25 cellular contexts compared by ENCODE assay signal in the genomic region with DNA sequence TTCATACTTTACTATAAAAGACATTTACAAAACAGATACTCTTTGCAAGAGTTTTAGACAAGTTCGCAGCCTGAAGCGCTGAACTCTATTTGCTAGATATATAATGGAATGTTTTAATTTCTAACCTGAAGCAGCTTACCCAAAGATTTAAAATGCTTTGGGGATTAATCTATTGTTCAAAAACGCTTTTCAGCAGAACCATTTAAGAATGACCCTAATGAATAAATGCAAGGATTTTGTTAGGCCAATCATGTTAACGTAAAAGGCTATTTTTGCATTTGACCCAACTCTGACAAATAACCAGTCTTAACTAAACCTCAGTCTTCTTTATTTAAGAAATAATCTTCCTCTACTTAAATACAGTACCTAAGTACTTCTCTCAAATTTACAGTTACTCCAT.
"Had no signal": no experiment of that assay in that cellular context is flagged by ENCODE, and none has a peak within 500 bp of the region (broad histone marks: within the 10 kb centered on the region; RNA-seq: fewer than 3 reads in every experiment).

No MANE protein-coding gene starts in this region.

- H3K36me3 ChIP-seq: colonic mucosa, esophagus muscularis mucosa, esophagus squamous epithelium, gastrocnemius medialis, gastroesophageal sphincter, heart left ventricle, heart right ventricle had no signal

- H3K9me3 ChIP-seq: colonic mucosa, esophagus muscularis mucosa, esophagus squamous epithelium, gastrocnemius medialis had no signal

- H3K4me3 ChIP-seq: colonic mucosa, coronary artery, dorsolateral prefrontal cortex, esophagus muscularis mucosa, esophagus squamous epithelium, gastrocnemius medialis, gastroesophageal sphincter, heart left ventricle, heart right ventricle had no signal

- DNase-seq: colonic mucosa; cortex of kidney; dermis blood vessel endothelial cell; dorsolateral prefrontal cortex; effector CD4-positive, alpha-beta T cell; effector CD8-positive, alpha-beta T cell; effector memory CD4-positive, alpha-beta T cell; effector memory CD8-positive, alpha-beta T cell; endodermal cell; erythroblast; esophagus squamous epithelium; foreskin fibroblast; foreskin keratinocyte; foreskin melanocyte; gastrocnemius medialis; glutamatergic neuron; head of caudate nucleus; heart left ventricle; heart right ventricle had no signal

- ATAC-seq: effector memory CD8-positive, alpha-beta T cell; esophagus mucosa; foreskin keratinocyte; gastrocnemius medialis; gastroesophageal sphincter; heart left ventricle; heart right ventricle had no signal

- H3K4me1 ChIP-seq: colonic mucosa, esophagus muscularis mucosa, esophagus squamous epithelium, foreskin keratinocyte, gastrocnemius medialis, gastroesophageal sphincter, heart left ventricle, heart right ventricle had no signal

- H3K27me3 ChIP-seq: colonic mucosa, dorsolateral prefrontal cortex, esophagus muscularis mucosa, esophagus squamous epithelium, foreskin keratinocyte, gastrocnemius medialis, gastroesophageal sphincter, heart left ventricle, heart right ventricle had no signal

- H3K27me3 Mint-ChIP-seq: dendritic cell treated with granulocyte-macrophage colony-stimulating factor and Interleukin-4, amounts not matched to agents 40 ng/mL and 50 ng/mL, for 4 days; effector memory CD8-positive, alpha-beta T cell had no signal

- H3K4me3 Mint-ChIP-seq: dendritic cell treated with granulocyte-macrophage colony-stimulating factor and Interleukin-4, amounts not matched to agents 40 ng/mL and 50 ng/mL, for 4 days; effector memory CD8-positive, alpha-beta T cell; endodermal cell had no signal

- H3K27ac ChIP-seq: colonic mucosa, coronary artery, dorsolateral prefrontal cortex, epithelial cell of prostate, esophagus muscularis mucosa, esophagus squamous epithelium, foreskin keratinocyte, gastrocnemius medialis, gastroesophageal sphincter, heart left ventricle, heart right ventricle had no signal

- H3K27ac Mint-ChIP-seq: dendritic cell treated with granulocyte-macrophage colony-stimulating factor and Interleukin-4, amounts not matched to agents 40 ng/mL and 50 ng/mL, for 4 days; effector memory CD8-positive, alpha-beta T cell; endodermal cell had no signal
